In genomic region chr2:121468936-121469335, GRCh38 we compare ENCODE assay signal across 25 cellular contexts.
"Had no signal": no experiment of that assay in that cellular context is flagged by ENCODE, and none has a peak within 500 bp of the region (broad histone marks: within the 10 kb centered on the region; RNA-seq: fewer than 3 reads in every experiment).

No MANE protein-coding gene starts in this region.

- ATAC-seq: gastroesophageal sphincter, left cardiac atrium, lower lobe of right lung, psoas muscle, right lobe of liver had no signal

- H3K27ac ChIP-seq: esophagus squamous epithelium, gastroesophageal sphincter, left ventricle myocardium inferior, lower lobe of right lung, neutrophil, psoas muscle, right lobe of liver, spleen, suprapubic skin, thyroid gland had no signal

- H3K4me1 ChIP-seq: esophagus squamous epithelium, gastroesophageal sphincter, lower lobe of right lung, right lobe of liver, suprapubic skin, thyroid gland had no signal

- H3K9me3 ChIP-seq: esophagus squamous epithelium, gastroesophageal sphincter, left ventricle myocardium inferior, lower lobe of right lung, neutrophil, psoas muscle, right lobe of liver, spleen, suprapubic skin, thyroid gland had no signal

- H3K27me3 ChIP-seq: esophagus squamous epithelium, gastroesophageal sphincter, neutrophil, right lobe of liver, spleen, suprapubic skin, thyroid gland had no signal

- H3K27me3 Mint-ChIP-seq: memory B cell, type B pancreatic cell had no signal

- H3K4me1 Mint-ChIP-seq: memory B cell, nephron progenitor cell had no signal

- H3K27ac Mint-ChIP-seq: memory B cell, nephron progenitor cell, type B pancreatic cell had no signal

- H3K9me3 Mint-ChIP-seq: type B pancreatic cell had no signal

- H3K4me3 Mint-ChIP-seq: memory B cell, nephron progenitor cell, type B pancreatic cell had no signal

- FAIRE-seq: kidney, urothelium cell line had no signal

- H3K4me3 ChIP-seq: esophagus squamous epithelium, gastroesophageal sphincter, left ventricle myocardium inferior, lower lobe of right lung, psoas muscle, right lobe of liver, spleen, suprapubic skin, thyroid gland had no signal

- DNase-seq: effector memory CD4-positive, alpha-beta T cell; esophagus squamous epithelium; foreskin fibroblast; glutamatergic neuron; kidney; left cardiac atrium; left ventricle myocardium inferior; lower lobe of right lung; midbrain; nephron progenitor cell; psoas muscle; retina; right lobe of liver; spleen; stimulated activated CD4-positive, alpha-beta T cell treated with anti-CD3 and anti-CD28 coated beads, Interleukin-15, amount 100 ng/mL, for 24 hours; stimulated activated CD4-positive, alpha-beta T cell treated with anti-CD3 and anti-CD28 coated beads, Interleukin-1b, Interleukin-23, amount 100 ng/mL, for 48 hours; stimulated activated CD4-positive, alpha-beta T cell treated with anti-CD3 and anti-CD28 coated beads, Interleukin-4, amount 100 ng/mL, for 24 hours; stimulated activated naive CD4-positive, alpha-beta T cell; thyroid gland had no signal
